19 cellular contexts compared by ENCODE assay signal in the genomic region with DNA sequence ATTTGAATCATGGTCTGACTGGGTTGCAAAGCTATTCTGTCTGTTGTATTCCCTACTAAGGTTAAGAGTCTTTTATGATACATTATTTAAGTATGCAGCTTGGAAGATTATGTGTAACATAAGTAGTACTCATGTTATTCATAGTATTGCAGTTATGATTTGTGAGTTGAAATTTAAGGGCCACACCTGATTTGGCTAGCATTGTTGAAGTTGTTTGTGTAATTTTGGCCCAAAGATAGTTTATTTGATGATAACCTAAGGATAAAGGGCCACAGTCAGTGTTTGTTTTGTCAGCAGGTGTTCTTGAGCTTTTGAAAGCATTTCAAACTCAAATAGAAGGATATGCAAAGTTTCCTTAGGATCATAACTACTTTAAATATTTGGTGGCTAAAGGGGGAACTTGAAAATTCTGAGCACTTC. TPM values are rescaled to one million over a fixed set of nuclear protein-coding genes. Genes with fewer than 3 reads are reported as not detected.
DNase-seq lines count a peak whose midpoint lies in the region; ATAC-seq lines count a peak whose summit lies in the region.
"Had no signal": no experiment of that assay in that cellular context is flagged by ENCODE, and none has a peak within 500 bp of the region (broad histone marks: within the 10 kb centered on the region; RNA-seq: fewer than 3 reads in every experiment).

No MANE protein-coding gene starts in this region.

- peaks cover 0 to 4% (median 4%) of the 10 kb centered on the region in 3 donors for H3K9me3 Mint-ChIP-seq in T-cell
- H3K9me3 Mint-ChIP-seq: activated T-helper 17 cell treated with anti-CD3 and anti-CD28 coated beads, Interleukin-2, amount 50 U/mL, for 72 hours; CD8-positive, alpha-beta T cell had no signal

- H3K4me3 Mint-ChIP-seq in T-cell: no peak overlapping the region
- H3K4me3 Mint-ChIP-seq: activated CD8-positive, alpha-beta T cell treated with anti-CD3 and anti-CD28 coated beads, Interleukin-2, amount 10 ng/mL, durations not matched to agents 7 days and 5 days; activated T-helper 17 cell treated with anti-CD3 and anti-CD28 coated beads, Interleukin-2, amount 50 U/mL, for 72 hours; CD8-positive, alpha-beta T cell had no signal

- ATAC-seq in HG02678 (IDR thresholded peaks at IDR 0.05; ENCODE audit: unreplicated experiment): peak; percentile 68
- no peak for ATAC-seq in HG03565 (IDR thresholded peaks at IDR 0.05; ENCODE audit: unreplicated experiment)
- no peak for ATAC-seq in T-cell (replicated peaks in 1 of 4)
- no peak for ATAC-seq in HG03025 (IDR thresholded peaks at IDR 0.05; ENCODE audit: low FRiP score, unreplicated experiment)
- ATAC-seq: activated CD8-positive, alpha-beta T cell treated with anti-CD3 and anti-CD28 coated beads, Interleukin-2, amount 10 ng/mL, durations not matched to agents 7 days and 5 days; activated T-helper 17 cell treated with anti-CD3 and anti-CD28 coated beads, Interleukin-2, amount 50 U/mL, for 72 hours; CD8-positive, alpha-beta T cell; gastrocnemius medialis; left ventricle myocardium superior; Right ventricle myocardium inferior had no signal

- H3K27me3 Mint-ChIP-seq in T-cell: no peaks in the 10 kb centered on the region
- H3K27me3 Mint-ChIP-seq: activated T-helper 17 cell treated with anti-CD3 and anti-CD28 coated beads, Interleukin-2, amount 50 U/mL, for 72 hours had no signal

- CTCF ChIA-PET in T-cell (lab: Charles Lee): interaction anchor here in 1 of 2 donors (0.6 kb wide), 1 partner anchor 81 kb away, joined by 4 read pairs; no protein-coding TSS in a partner anchor

- peaks cover 28% of the 10 kb centered on the region for H3K36me3 Mint-ChIP-seq in T-cell

- POLR2A ChIA-PET in T-cell (lab: Charles Lee): interaction anchor here in 1 of 2 donors (0.6 kb wide), 1 partner anchor 799 kb away, joined by 3 read pairs; no protein-coding TSS in a partner anchor

- H3K27ac Mint-ChIP-seq in T-cell: no peak overlapping the region
- H3K27ac Mint-ChIP-seq: activated CD8-positive, alpha-beta T cell treated with anti-CD3 and anti-CD28 coated beads, Interleukin-2, amount 10 ng/mL, durations not matched to agents 7 days and 5 days; activated T-helper 17 cell treated with anti-CD3 and anti-CD28 coated beads, Interleukin-2, amount 50 U/mL, for 72 hours; CD8-positive, alpha-beta T cell had no signal

- DNase-seq in GM03348 (ENCODE audit: low spot score) (peak; percentile 4), amniotic epithelial cell (ENCODE audit: low read depth) (peak; percentile 48), germinal center (ENCODE audit: low spot score) (peak; percentile 30), T-cell (no peak), DMS153 (lab: John Stamatoyannopoulos, UW) (no peak)
- DNase-seq: activated CD8-positive, alpha-beta T cell treated with anti-CD3 and anti-CD28 coated beads, Interleukin-2, amount 10 ng/mL, durations not matched to agents 7 days and 5 days; adrenal gland; CD8-positive, alpha-beta T cell; gastrocnemius medialis; left ventricle myocardium superior; NCI-H1694 treated with DMSO at 0.1 percent for 48 hours; NCI-H446; stimulated activated CD4-positive, alpha-beta T cell treated with anti-CD3 and anti-CD28 coated beads, Interleukin-2, amount 100 ng/mL, for 24 hours; stomach had no signal

- peaks cover 0 to 3% (median 0%) of the 10 kb centered on the region in 3 donors for H3K4me1 Mint-ChIP-seq in T-cell
- H3K4me1 Mint-ChIP-seq: activated T-helper 17 cell treated with anti-CD3 and anti-CD28 coated beads, Interleukin-2, amount 50 U/mL, for 72 hours had no signal

RNA-seq across cellular contexts. Expression of gene NUDT9, which starts 38.9 kb away (rescaled TPM):
- total RNA-seq in T-cell: 10 to 100 TPM; 10.1 to 18.0 (median 13.9) TPM

Comparison
In these comparisons a context has a peak if more than half of its experiments do, and no peak if none do; other contexts are left out.
1. DNase-seq: peak in GM03348 (single experiment), amniotic epithelial cell (single experiment) and germinal center (single experiment); none in T-cell (0 of 34) and DMS153 (single experiment).